ENCODE assay signal across 26 cellular contexts in genomic region chr2:139916822-139917221, GRCh38.
DNase-seq lines count a peak whose midpoint lies in the region; ATAC-seq, FAIRE-seq and TF ChIP-seq lines count a peak whose summit lies in the region.
"Had no signal": no experiment of that assay in that cellular context is flagged by ENCODE, and none has a peak within 500 bp of the region (broad histone marks: within the 10 kb centered on the region; RNA-seq: fewer than 3 reads in every experiment).

No MANE protein-coding gene starts in this region.

- no peak for TF ChIP-seq POLR2A in H1 (IDR thresholded peaks at IDR 0.05; ENCODE audit: control extremely low read depth in 1 of 2, low read depth in 2 of 2, low read length in 2 of 2)

- no peaks in the 10 kb centered on the region for H3K36me3 ChIP-seq in BE2C
- H3K36me3 ChIP-seq in Panc1 (ENCODE audit: control insufficient read depth, insufficient read depth, low read length) = no peaks in the 10 kb centered on the region
- H3K36me3 ChIP-seq in H1 (ENCODE audit: control insufficient read depth in 2 of 4, insufficient read depth in 4 of 4, low read length in 3 of 4) = no peaks in the 10 kb centered on the region
- H3K36me3 ChIP-seq: cardiac muscle cell, left ventricle myocardium inferior, prostate gland, suprapubic skin had no signal

- POLR2A ChIA-PET in Panc1 (lab: Charles Lee) (no interaction called here), H1 (lab: Charles Lee; ENCODE audit: partially characterized antibody) (no interaction called here)

- no peak overlapping the region for H3K4me3 Mint-ChIP-seq in activated T-helper 2 cell treated with anti-CD3 and anti-CD28 coated beads, Interferon-gamma antibody, Interleukin-2, Interleukin-4, amounts not matched to agents 10 μg/mL and 5 μg/mL and 100 μg/mL, durations not matched to agents 14 hours and 24 hours and 36 hours (ENCODE audit: low read depth)
- H3K4me3 Mint-ChIP-seq: activated B cell treated with CpG ODN at 0.5 μM for 24 hours; CD14-positive monocyte; IgD-negative memory B cell; stimulated activated naive B cell treated with anti-CD40 and anti-IgM and Interleukin-4, amounts not matched to agents 10 μg/mL and 1 μg/mL and 100 μg/mL, for 72 hours had no signal

- H3K56ac ChIP-seq in H1 (replicated peaks; ENCODE audit: insufficient read length, low read depth, low read length) = no peak overlapping the region

- no peaks in the 10 kb centered on the region for H3K27me3 Mint-ChIP-seq in activated T-helper 2 cell treated with anti-CD3 and anti-CD28 coated beads, Interferon-gamma antibody, Interleukin-2, Interleukin-4, amounts not matched to agents 10 μg/mL and 5 μg/mL and 100 μg/mL, durations not matched to agents 14 hours and 24 hours and 36 hours (ENCODE audit: low read depth)
- H3K27me3 Mint-ChIP-seq: activated B cell treated with CpG ODN at 0.5 μM for 24 hours; IgD-negative memory B cell; stimulated activated naive B cell treated with anti-CD40 and anti-IgM and Interleukin-4, amounts not matched to agents 10 μg/mL and 1 μg/mL and 100 μg/mL, for 72 hours had no signal

- no peaks in the 10 kb centered on the region for H4K20me1 ChIP-seq in H1 (replicated peaks in 1 of 2; ENCODE audit: control insufficient read depth in 1 of 2, insufficient read depth in 2 of 2, low read length in 2 of 2)

- no peak overlapping the region for H3K23ac ChIP-seq in H1 (ENCODE audit: insufficient read length)

- WGBS in H1 (ENCODE audit: extremely low coverage in 1 of 2, insufficient coverage in 1 of 2, insufficient read length in 1 of 2, insufficient replicate concordance in 2 of 2, low coverage in 1 of 2, low lambda C conversion rate in 2 of 2, missing lambda C conversion rate in 1 of 2), 2 experiments = 90% methylated on average over 5 of the region's 7 CpGs; no CpG with 5 or more reads in 1 of the 2 experiments

- FAIRE-seq in H1 (lab: Jason Lieb, UNC) = no peak

- H3K9me3 ChIP-seq in BE2C (no peaks in the 10 kb centered on the region), Panc1 (ENCODE audit: control insufficient read depth, insufficient read depth, low read depth, low read length) (no peaks in the 10 kb centered on the region; the same call in 1 of the 2 replicates), H1 (ENCODE audit: insufficient read depth in 2 of 2, low read depth in 1 of 2, low read length in 1 of 2) (no peaks in the 10 kb centered on the region)
- H3K9me3 ChIP-seq: prostate gland had no signal

- no peak overlapping the region for H2AFZ ChIP-seq in H1 (ENCODE audit: low read length)

- no TSS peak for BruUV-seq in Panc1 (replicated peaks; lab: Mats Ljungman, UMichigan)

- no peak overlapping the region for H2BK12ac ChIP-seq in H1 (ENCODE audit: low read depth, low read length)

- H3K4me2 ChIP-seq in H1 (ENCODE audit: insufficient read depth in 1 of 2, low read depth in 2 of 2, low read length in 2 of 2) = no peak overlapping the region

- H3K79me2 ChIP-seq in H1 (ENCODE audit: control insufficient read depth in 1 of 2, insufficient read depth in 2 of 2, low read length in 2 of 2) = no peaks in the 10 kb centered on the region

- H3K27ac ChIP-seq in Panc1 (ENCODE audit: low read length) (no peak overlapping the region), H1 (ENCODE audit: low read depth, low read length) (no peak overlapping the region)
- H3K27ac ChIP-seq: cardiac muscle cell, dorsolateral prefrontal cortex, left ventricle myocardium inferior, prostate gland, suprapubic skin had no signal

- peaks cover 23% of the 10 kb centered on the region for H3K9me3 Mint-ChIP-seq in activated T-helper 2 cell treated with anti-CD3 and anti-CD28 coated beads, Interferon-gamma antibody, Interleukin-2, Interleukin-4, amounts not matched to agents 10 μg/mL and 5 μg/mL and 100 μg/mL, durations not matched to agents 14 hours and 24 hours and 36 hours
- H3K9me3 Mint-ChIP-seq: activated B cell treated with CpG ODN at 0.5 μM for 24 hours had no signal

- H2BK120ac ChIP-seq in H1 (replicated peaks; ENCODE audit: low read depth, low read length) = no peak overlapping the region

- H3K18ac ChIP-seq in H1 (ENCODE audit: extremely low read depth, low read length) = no peak overlapping the region

- H3K79me1 ChIP-seq in H1 (ENCODE audit: low read depth, low read length) = no peaks in the 10 kb centered on the region

- intact Hi-C loops in Panc1 (cut with micrococcal nuclease; ENCODE audit: unreplicated experiment) = no loop called here
- intact Hi-C loops in activated T-helper 2 cell treated with anti-CD3 and anti-CD28 coated beads, Interferon-gamma antibody, Interleukin-2, Interleukin-4, amounts not matched to agents 10 μg/mL and 5 μg/mL and 100 μg/mL, durations not matched to agents 14 hours and 24 hours and 36 hours (cut with micrococcal nuclease) = no loop called here

- no peaks in the 10 kb centered on the region for H3K23me2 ChIP-seq in H1 (ENCODE audit: low read depth, low read length)

- ATAC-seq in Panc1 (no peak), HG02840 (IDR thresholded peaks at IDR 0.05; ENCODE audit: low FRiP score, unreplicated experiment) (no peak), GM18907 (IDR thresholded peaks at IDR 0.05; ENCODE audit: unreplicated experiment) (no peak)
- ATAC-seq: stimulated activated naive B cell treated with anti-CD40 and anti-IgM and Interleukin-4, amounts not matched to agents 10 μg/mL and 1 μg/mL and 100 μg/mL, for 72 hours had no signal

- H3K4me1 Mint-ChIP-seq in activated T-helper 2 cell treated with anti-CD3 and anti-CD28 coated beads, Interferon-gamma antibody, Interleukin-2, Interleukin-4, amounts not matched to agents 10 μg/mL and 5 μg/mL and 100 μg/mL, durations not matched to agents 14 hours and 24 hours and 36 hours (ENCODE audit: low read depth) = no peaks in the 10 kb centered on the region
- H3K4me1 Mint-ChIP-seq: activated B cell treated with CpG ODN at 0.5 μM for 24 hours; CD14-positive monocyte; IgD-negative memory B cell; stimulated activated naive B cell treated with anti-CD40 and anti-IgM and Interleukin-4, amounts not matched to agents 10 μg/mL and 1 μg/mL and 100 μg/mL, for 72 hours had no signal

- H3K4ac ChIP-seq in H1 (replicated peaks; ENCODE audit: insufficient read length, low read depth, low read length) = no peak overlapping the region

- H3K36me3 Mint-ChIP-seq in activated T-helper 2 cell treated with anti-CD3 and anti-CD28 coated beads, Interferon-gamma antibody, Interleukin-2, Interleukin-4, amounts not matched to agents 10 μg/mL and 5 μg/mL and 100 μg/mL, durations not matched to agents 14 hours and 24 hours and 36 hours (ENCODE audit: low read depth) = no peaks in the 10 kb centered on the region
- H3K36me3 Mint-ChIP-seq: CD14-positive monocyte; IgD-negative memory B cell; stimulated activated naive B cell treated with anti-CD40 and anti-IgM and Interleukin-4, amounts not matched to agents 10 μg/mL and 1 μg/mL and 100 μg/mL, for 72 hours had no signal

- H2BK15ac ChIP-seq in H1 (ENCODE audit: low read length) = no peak overlapping the region

- no peak overlapping the region for H2AK5ac ChIP-seq in H1 (ENCODE audit: low read depth, low read length)

- no peak overlapping the region for H4K91ac ChIP-seq in H1 (replicated peaks; ENCODE audit: insufficient read length, low read length)

- no peak overlapping the region for H4K5ac ChIP-seq in H1 (ENCODE audit: insufficient read length, low read depth, low read length)

- no peak overlapping the region for H4K8ac ChIP-seq in H1 (ENCODE audit: extremely low read depth, insufficient read depth, low read length)

- TF ChIP-seq CTCF in BE2C (IDR thresholded peaks at IDR 0.05; ENCODE audit: low read depth, low read length) (peak; percentile 38), Panc1 (IDR thresholded peaks at IDR 0.05) (peak; percentile 25; the same call in 1 of the 2 replicates), H1 (IDR thresholded peaks at IDR 0.05; ENCODE audit: control extremely low read depth in 1 of 3, insufficient read depth in 1 of 3, low read depth in 1 of 3, low read length in 3 of 3) (peak in 1 of 3 experiments; percentile 12; a peak in 1 of 4 replicates)

- in situ Hi-C loops in Panc1 (cut with HindIII; ENCODE audit: low pct_unique_long_range_greater_than_20kb, low sequenced_read_pairs) = no loop called here

- H3K14ac ChIP-seq in H1 (ENCODE audit: insufficient read length) = no peak overlapping the region

- CTCF ChIA-PET in Panc1 (lab: Charles Lee) = no interaction called here
- CTCF ChIA-PET in H1 (lab: Charles Lee; ENCODE audit: partially characterized antibody) = interaction anchor here (0.6 to 1.6 kb wide), 5 partner anchors 14 to 1177 kb away, joined by 3 to 5 read pairs (median 4); no protein-coding TSS in a partner anchor

- H3K9ac ChIP-seq in H1 (replicated peaks in 1 of 4; ENCODE audit: extremely low read depth in 1 of 4, low read depth in 3 of 4, low read length in 3 of 4) = no peak overlapping the region; a peak in 1 of 7 replicates

- H3K4me3 ChIP-seq in BE2C (ENCODE audit: low read depth, low read length) (no peak overlapping the region), Panc1 (ENCODE audit: low read depth in 2 of 2, low read length in 2 of 2) (no peak overlapping the region), H1 (ENCODE audit: extremely low read depth in 1 of 4, insufficient read depth in 2 of 4, low read depth in 3 of 4, low read length in 4 of 4) (no peak overlapping the region)
- H3K4me3 ChIP-seq: cardiac muscle cell, dorsolateral prefrontal cortex, left ventricle myocardium inferior, prostate gland, suprapubic skin had no signal

- H2BK5ac ChIP-seq in H1 (ENCODE audit: low read depth, low read length) = no peak overlapping the region

- DNase-seq in BE2C (no peak), ELR (ENCODE audit: low read depth) (peak; percentile 25), Panc1 (ENCODE audit: low read depth, low spot score) (no peak), H1 (ENCODE audit: low read depth in 1 of 2, low spot score in 2 of 2) (no peak), cortex of kidney (lab: John Stamatoyannopoulos, UW) (no peak)
- DNase-seq in activated T-helper 2 cell treated with anti-CD3 and anti-CD28 coated beads, Interferon-gamma antibody, Interleukin-2, Interleukin-4, amounts not matched to agents 10 μg/mL and 5 μg/mL and 100 μg/mL, durations not matched to agents 14 hours and 24 hours and 36 hours (ENCODE audit: low spot score) = no peak
- DNase-seq: activated B cell treated with CpG ODN at 0.5 μM for 24 hours; activated CD4-positive, alpha-beta T cell treated with anti-CD3 and anti-CD28 coated beads, Interleukin-2, amount 50 U/mL, for 4 hours; activated naive CD4-positive, alpha-beta T cell treated with anti-CD3 and anti-CD28 coated beads, Interleukin-2, amount 50 U/mL, for 16 hours; dorsolateral prefrontal cortex; hypothalamus; left ventricle myocardium inferior; NCI-H1092; NCI-H187; NCI-H526 treated with DMSO at 0.1 percent for 48 hours; Right ventricle myocardium superior; stimulated activated CD4-positive, alpha-beta T cell treated with anti-CD3 and anti-CD28 coated beads, Interleukin-15, amount 100 ng/mL, for 24 hours; stimulated activated naive B cell treated with anti-CD40 and anti-IgM and Interleukin-4, amounts not matched to agents 10 μg/mL and 1 μg/mL and 100 μg/mL, for 72 hours; T1000 had no signal

- no peak overlapping the region for H2BK20ac ChIP-seq in H1 (ENCODE audit: low read length)

- peak; percentile 38 to 44 for TF ChIP-seq RAD21 in H1 (IDR thresholded peaks at IDR 0.05 in 1 of 2, conservative IDR thresholded peaks at IDR 0.05 in 1 of 2; ENCODE audit: low read depth in 2 of 2, low read length in 2 of 2)

- H3K4me1 ChIP-seq in BE2C (no peaks in the 10 kb centered on the region), Panc1 (ENCODE audit: control insufficient read depth, insufficient read depth, low read length) (no peaks in the 10 kb centered on the region), H1 (replicated peaks in 1 of 4; ENCODE audit: control insufficient read depth in 3 of 4, insufficient read depth in 4 of 4, low read length in 3 of 4) (no peaks in the 10 kb centered on the region)
- H3K4me1 ChIP-seq: left ventricle myocardium inferior, prostate gland, suprapubic skin had no signal

- no peak for TF ChIP-seq EP300 in H1 (IDR thresholded peaks at IDR 0.05; ENCODE audit: borderline replicate concordance in 1 of 2, low read depth in 2 of 2, low read length in 2 of 2)

- H3K27ac Mint-ChIP-seq in activated T-helper 2 cell treated with anti-CD3 and anti-CD28 coated beads, Interferon-gamma antibody, Interleukin-2, Interleukin-4, amounts not matched to agents 10 μg/mL and 5 μg/mL and 100 μg/mL, durations not matched to agents 14 hours and 24 hours and 36 hours = no peak overlapping the region
- H3K27ac Mint-ChIP-seq: activated B cell treated with CpG ODN at 0.5 μM for 24 hours; CD14-positive monocyte; IgD-negative memory B cell; stimulated activated naive B cell treated with anti-CD40 and anti-IgM and Interleukin-4, amounts not matched to agents 10 μg/mL and 1 μg/mL and 100 μg/mL, for 72 hours had no signal

- H3K27me3 ChIP-seq in BE2C (no peaks in the 10 kb centered on the region), Panc1 (ENCODE audit: control insufficient read depth, insufficient read depth, low read length) (no peaks in the 10 kb centered on the region), H1 (replicated peaks in 1 of 4; ENCODE audit: control insufficient read depth in 3 of 4, extremely low read depth in 1 of 4, insufficient read depth in 3 of 4, low read length in 3 of 4) (no peaks in the 10 kb centered on the region)
- H3K27me3 ChIP-seq: cardiac muscle cell, dorsolateral prefrontal cortex, suprapubic skin had no signal
